1 cellular context compared by ENCODE assay signal in the genomic region with DNA sequence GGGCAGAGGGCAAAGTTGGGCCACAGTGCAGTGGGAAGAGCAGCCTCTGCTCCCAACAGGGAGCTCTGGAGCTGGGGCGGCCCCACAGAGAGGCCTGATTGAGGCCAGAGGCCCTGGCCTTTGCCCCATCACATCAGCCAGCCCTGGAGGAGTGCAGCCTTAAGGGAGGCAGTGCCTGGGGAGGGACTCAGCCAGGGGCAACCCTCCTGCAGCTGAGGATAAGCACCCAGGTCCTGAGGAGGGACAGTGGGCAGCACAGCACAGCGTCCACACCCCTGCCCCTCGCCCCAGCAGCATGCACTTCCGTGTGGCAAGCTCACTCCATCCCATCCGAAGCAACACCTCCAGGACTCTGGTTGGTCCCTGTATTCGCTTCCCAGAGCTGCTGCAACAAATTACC.
TF ChIP-seq lines count a peak whose summit lies in the region.

No MANE protein-coding gene starts in this region.

TF ChIP-seq in H1, 55 proteins besides CTCF, POLR2A, EP300 and RAD21:
- TF ChIP-seq NANOG (IDR thresholded peaks at IDR 0.05; ENCODE audit: insufficient read depth, low read depth, low read length, poor library complexity, severe bottlenecking) (no peak), EZH2 (IDR thresholded peaks at IDR 0.05; ENCODE audit: low read depth, low read length, severe bottlenecking) (no peak), RNF2 (IDR thresholded peaks at IDR 0.05; ENCODE audit: borderline replicate concordance, low read depth, low read length, missing control alignments, poor library complexity, severe bottlenecking) (no peak), KDM4A (IDR thresholded peaks at IDR 0.05; ENCODE audit: low read depth, low read length, severe bottlenecking) (no peak), ZNF274 (IDR thresholded peaks at IDR 0.05; ENCODE audit: borderline replicate concordance, extremely low read depth, low read length) (no peak)
